Comparison of ENCODE assay signal across 1 cellular context in genomic region chr1:150621497-150622113, GRCh38.
TF ChIP-seq lines count a peak whose summit lies in the region.

No MANE protein-coding gene starts in this region.

TF ChIP-seq in K562, 482 proteins besides CTCF, POLR2A, EP300 and RAD21 (continued from another document):
- no peak for TF ChIP-seq ELK1 (CRISPR knock-in tag; IDR thresholded peaks at IDR 0.05)
- TF ChIP-seq POLR3G (IDR thresholded peaks at IDR 0.05; ENCODE audit: extremely low read depth, insufficient read length, insufficient replicate concordance) = no peak
- TF ChIP-seq, protein P1, sequence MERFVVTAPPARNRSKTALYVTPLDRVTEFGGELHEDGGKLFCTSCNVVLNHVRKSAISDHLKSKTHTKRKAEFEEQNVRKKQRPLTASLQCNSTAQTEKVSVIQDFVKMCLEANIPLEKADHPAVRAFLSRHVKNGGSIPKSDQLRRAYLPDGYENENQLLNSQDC (CRISPR knock-in tag; IDR thresholded peaks at IDR 0.05) = no peak
- no peak for TF ChIP-seq TSHZ1 (CRISPR knock-in tag; IDR thresholded peaks at IDR 0.05)
- TF ChIP-seq ZNF778 (CRISPR knock-in tag; IDR thresholded peaks at IDR 0.05) = no peak
- TF ChIP-seq ZNF384 (IDR thresholded peaks at IDR 0.05; ENCODE audit: low read depth, low read length) = no peak
- no peak for TF ChIP-seq MECOM (CRISPR knock-in tag; IDR thresholded peaks at IDR 0.05)
- TF ChIP-seq DACH1 (IDR thresholded peaks at IDR 0.05; ENCODE audit: partially characterized antibody) = no peak
- no peak for TF ChIP-seq RBBP5 (IDR thresholded peaks at IDR 0.05; ENCODE audit: borderline replicate concordance, insufficient read depth, low read length, poor library complexity, severe bottlenecking)
- TF ChIP-seq TSC22D4 (tag; IDR thresholded peaks at IDR 0.05) = no peak
- no peak for TF ChIP-seq CHD1 (IDR thresholded peaks at IDR 0.05; ENCODE audit: low read length)
- TF ChIP-seq PTRF (tag; IDR thresholded peaks at IDR 0.05) = no peak
- TF ChIP-seq KDM5B (IDR thresholded peaks at IDR 0.05; ENCODE audit: insufficient replicate concordance, low read depth, low read length) = no peak
- no peak for TF ChIP-seq ZBTB7A (IDR thresholded peaks at IDR 0.05; ENCODE audit: borderline replicate concordance, control insufficient read depth, low read depth, low read length)
- no peak for TF ChIP-seq SRSF1 (IDR thresholded peaks at IDR 0.05; ENCODE audit: low read depth, low read length)
- no peak for TF ChIP-seq KLF16 (IDR thresholded peaks at IDR 0.05)
- TF ChIP-seq CEBPG (CRISPR knock-in tag; IDR thresholded peaks at IDR 0.05) = peak; percentile 27; the same call in 1 of the 2 replicates
- TF ChIP-seq CEBPG (tag; conservative IDR thresholded peaks at IDR 0.05 in 1 of 2, IDR thresholded peaks at IDR 0.05 in 1 of 2) = peak in 1 of 2 experiments; percentile 77; a peak in 2 of 4 replicates
- no peak for TF ChIP-seq RBFOX2 (IDR thresholded peaks at IDR 0.05; ENCODE audit: low read depth, low read length)
- no peak for TF ChIP-seq ZNF174 (CRISPR knock-in tag; IDR thresholded peaks at IDR 0.05)
- TF ChIP-seq MEF2D (tag; conservative IDR thresholded peaks at IDR 0.05; ENCODE audit: low read depth) = no peak
- TF ChIP-seq SMARCE1 (IDR thresholded peaks at IDR 0.05) = no peak
- TF ChIP-seq NCOA6 (IDR thresholded peaks at IDR 0.05) = no peak
- no peak for TF ChIP-seq JUNB (CRISPR knock-in tag; conservative IDR thresholded peaks at IDR 0.05)
- no peak for TF ChIP-seq BRD4 (IDR thresholded peaks at IDR 0.05)
- no peak for TF ChIP-seq BRF1 (IDR thresholded peaks at IDR 0.05; ENCODE audit: borderline replicate concordance, extremely low read depth, insufficient read length)
- no peak for TF ChIP-seq HMBOX1 (IDR thresholded peaks at IDR 0.05)
- TF ChIP-seq TEAD4 (IDR thresholded peaks at IDR 0.05; ENCODE audit: low read length) = 0 out of 2 replicates have a peak, but pooled peaks have one; percentile 12
- no peak for TF ChIP-seq TEAD4 (CRISPR knock-in tag; IDR thresholded peaks at IDR 0.05; ENCODE audit: borderline replicate concordance)
- TF ChIP-seq, protein P2, sequence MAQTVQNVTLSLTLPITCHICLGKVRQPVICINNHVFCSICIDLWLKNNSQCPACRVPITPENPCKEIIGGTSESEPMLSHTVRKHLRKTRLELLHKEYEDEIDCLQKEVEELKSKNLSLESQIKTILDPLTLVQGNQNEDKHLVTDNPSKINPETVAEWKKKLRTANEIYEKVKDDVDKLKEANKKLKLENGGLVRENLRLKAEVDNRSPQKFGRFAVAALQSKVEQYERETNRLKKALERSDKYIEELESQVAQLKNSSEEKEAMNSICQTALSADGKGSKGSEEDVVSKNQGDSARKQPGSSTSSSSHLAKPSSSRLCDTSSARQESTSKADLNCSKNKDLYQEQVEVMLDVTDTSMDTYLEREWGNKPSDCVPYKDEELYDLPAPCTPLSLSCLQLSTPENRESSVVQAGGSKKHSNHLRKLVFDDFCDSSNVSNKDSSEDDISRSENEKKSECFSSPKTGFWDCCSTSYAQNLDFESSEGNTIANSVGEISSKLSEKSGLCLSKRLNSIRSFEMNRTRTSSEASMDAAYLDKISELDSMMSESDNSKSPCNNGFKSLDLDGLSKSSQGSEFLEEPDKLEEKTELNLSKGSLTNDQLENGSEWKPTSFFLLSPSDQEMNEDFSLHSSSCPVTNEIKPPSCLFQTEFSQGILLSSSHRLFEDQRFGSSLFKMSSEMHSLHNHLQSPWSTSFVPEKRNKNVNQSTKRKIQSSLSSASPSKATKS (CRISPR knock-in tag; IDR thresholded peaks at IDR 0.05) = no peak
- TF ChIP-seq TCFL5 (CRISPR knock-in tag; conservative IDR thresholded peaks at IDR 0.05) = no peak
- TF ChIP-seq MTA2 (IDR thresholded peaks at IDR 0.05; ENCODE audit: low read depth) = no peak
- TF ChIP-seq ZBTB17 (CRISPR knock-in tag; IDR thresholded peaks at IDR 0.05) = no peak
